Comparison of ENCODE assay signal across 9 cellular contexts in genomic region chr1:65309317-65310077, GRCh38.
DNase-seq lines count a peak whose midpoint lies in the region; ATAC-seq and TF ChIP-seq lines count a peak whose summit lies in the region.
"Had no signal": no experiment of that assay in that cellular context is flagged by ENCODE, and none has a peak within 500 bp of the region (broad histone marks: within the 10 kb centered on the region; RNA-seq: fewer than 3 reads in every experiment).

DNAJC6 (plus strand) TSS chr1:65309543; CDS start chr1:65309746, 203 bp downstream.

- ATAC-seq in HG03469 (IDR thresholded peaks at IDR 0.05; ENCODE audit: unreplicated experiment), result no peak

- no peak within 1 kb of the TSS for H3K27ac ChIP-seq in brain microvascular endothelial cell
- H3K27ac ChIP-seq: BLaER1 treated with 17β-estradiol and CSF1 and Interleukin-3, amounts not matched to agents 10 nM and 100 nM had no signal

- TF ChIP-seq CTCF in brain microvascular endothelial cell (IDR thresholded peaks at IDR 0.05; ENCODE audit: low read depth, low read length, missing control alignments) (no peak), retinal pigment epithelial cell (conservative IDR thresholded peaks at IDR 0.05; ENCODE audit: low read depth, low read length) (no peak)

- in situ Hi-C loops in brain microvascular endothelial cell (cut with HindIII; ENCODE audit: low pct_ligation_motif_present, low sequenced_read_pairs), result no loop called here

- H3K4me3 ChIP-seq in brain microvascular endothelial cell (ENCODE audit: low read depth, low read length), result peak within 1 kb of the TSS; percentile 52
- H3K4me3 ChIP-seq in retinal pigment epithelial cell (ENCODE audit: low read length), result peak within 1 kb of the TSS; percentile 53
- H3K4me3 ChIP-seq: BLaER1 treated with 17β-estradiol and CSF1 and Interleukin-3, amounts not matched to agents 10 nM and 100 nM had no signal

- no peaks in the 10 kb centered on the region for H3K27me3 ChIP-seq in brain microvascular endothelial cell (replicated peaks)
- H3K27me3 ChIP-seq: BLaER1 treated with 17β-estradiol and CSF1 and Interleukin-3, amounts not matched to agents 10 nM and 100 nM had no signal

- DNase-seq in NCI-H524 (lab: John Stamatoyannopoulos, UW) (peak; percentile 44 to 78), NCI-H524 treated with DMSO at 0.1 percent for 48 hours (lab: John Stamatoyannopoulos, UW) (no peak), NCI-H146 treated with DMSO at 0.1 percent for 48 hours (lab: John Stamatoyannopoulos, UW; ENCODE audit: unreplicated experiment) (peak; percentile 53), UCSD-AML1 (lab: John Stamatoyannopoulos, UW; ENCODE audit: unreplicated experiment) (peak; percentile 34), brain microvascular endothelial cell (peak; percentile 38), iPS DF 4.7 (ENCODE audit: extremely low read depth, low spot score) (peak; percentile 46), retinal pigment epithelial cell (ENCODE audit: low read depth) (peak; percentile 20)

- H3K36me3 ChIP-seq in brain microvascular endothelial cell (replicated peaks), result no peaks in the 10 kb centered on the region
- H3K36me3 ChIP-seq: BLaER1 treated with 17β-estradiol and CSF1 and Interleukin-3, amounts not matched to agents 10 nM and 100 nM had no signal
